ENCODE assay signal across 8 cellular contexts in genomic region chr17:55421179-55421934, GRCh38. TPM values are rescaled to one million over a fixed set of nuclear protein-coding genes. Genes with fewer than 3 reads are reported as not detected.
A peak's percentile ranks its signal among the peaks of the same experiment; 100 is the strongest.
DNase-seq lines count a peak whose midpoint lies in the region; ATAC-seq and TF ChIP-seq lines count a peak whose summit lies in the region.

TSS of gene MMD (minus strand) at chr17:55421835. CDS start at chr17:55421695, 140 bp downstream.

- peak within 1 kb of the TSS; percentile 92 for H3K4me3 ChIP-seq in NT2/D1 (ENCODE audit: insufficient read length, low read depth)
- H3K4me3 ChIP-seq in brain microvascular endothelial cell (ENCODE audit: low read depth, low read length) = peak within 1 kb of the TSS; percentile 90
- peak within 1 kb of the TSS; percentile 79 for H3K4me3 ChIP-seq in kidney epithelial cell (ENCODE audit: low read depth, low read length)

- peak; percentile 25 for ATAC-seq in HG02884 (IDR thresholded peaks at IDR 0.05; ENCODE audit: unreplicated experiment)

- H3K27ac ChIP-seq in brain microvascular endothelial cell = no peak within 1 kb of the TSS

- no peaks in the 10 kb centered on the region for H3K4me1 ChIP-seq in NT2/D1 (ENCODE audit: insufficient read depth, insufficient read length)

- H3K27me3 ChIP-seq in NT2/D1 (ENCODE audit: insufficient read depth, insufficient read length) (no peaks in the 10 kb centered on the region), brain microvascular endothelial cell (replicated peaks) (no peaks in the 10 kb centered on the region), kidney epithelial cell (ENCODE audit: control insufficient read depth, insufficient read depth, low read length) (no peaks in the 10 kb centered on the region)

- H3K36me3 ChIP-seq in NT2/D1 (ENCODE audit: insufficient read depth, insufficient read length, low read length) (peaks cover 8% of the 10 kb centered on the region), brain microvascular endothelial cell (replicated peaks) (no peaks in the 10 kb centered on the region), kidney epithelial cell (ENCODE audit: control insufficient read depth, insufficient read depth, low read length) (no peaks in the 10 kb centered on the region)

- peak within 1 kb of the TSS; percentile 91 for H3K9ac ChIP-seq in NT2/D1 (ENCODE audit: insufficient read length, low read depth)

- TF ChIP-seq CTCF in brain microvascular endothelial cell (IDR thresholded peaks at IDR 0.05; ENCODE audit: low read depth, low read length, missing control alignments) (no peak), kidney epithelial cell (IDR thresholded peaks at IDR 0.05; ENCODE audit: insufficient read depth, low read length, poor library complexity, severe bottlenecking) (no peak)

- peak; percentile 3 to 5 for DNase-seq in stimulated activated CD4-positive, alpha-beta T cell treated with anti-CD3 and anti-CD28 coated beads, Interleukin-12 subunit alpha, Interleukin-12 subunit beta, amount 100 ng/mL, for 24 hours (ENCODE audit: low read depth in 2 of 2)
- DNase-seq in stimulated activated CD4-positive, alpha-beta T cell treated with anti-CD3 and anti-CD28 coated beads, Interleukin-12 subunit alpha, Interleukin-12 subunit beta, amount 100 ng/mL, for 4 hours = no peak
- DNase-seq in NT2/D1 (ENCODE audit: low read depth, low spot score) = no peak
- no peak for DNase-seq in brain microvascular endothelial cell
- DNase-seq in kidney epithelial cell (ENCODE audit: low read depth) = no peak
- peak; percentile 5 to 13 for DNase-seq in stimulated activated CD4-positive, alpha-beta T cell treated with anti-CD3 and anti-CD28 coated beads, Interleukin-2, amount 100 ng/mL, for 48 hours
- no peak for DNase-seq in inferior parietal cortex (ENCODE audit: extremely low spot score)

- in situ Hi-C loops in brain microvascular endothelial cell (cut with HindIII; ENCODE audit: low pct_ligation_motif_present, low sequenced_read_pairs) = no loop called here

- no peaks in the 10 kb centered on the region for H3K9me3 ChIP-seq in NT2/D1 (ENCODE audit: insufficient read depth, low read length)

RNA-seq across cellular contexts. Expression of gene MMD, which starts in this region (rescaled TPM):
- total RNA-seq in kidney epithelial cell = 22.3 and 22.9 TPM in 2 replicates

Comparison
In these comparisons a context has a peak if more than half of its experiments do, and no peak if none do; other contexts are left out.
1. DNase-seq: peak in stimulated activated CD4-positive, alpha-beta T cell treated with anti-CD3 and anti-CD28 coated beads, Interleukin-12 subunit alpha, Interleukin-12 subunit beta, amount 100 ng/mL, for 24 hours (2 of 2) and stimulated activated CD4-positive, alpha-beta T cell treated with anti-CD3 and anti-CD28 coated beads, Interleukin-2, amount 100 ng/mL, for 48 hours (2 of 2); none in stimulated activated CD4-positive, alpha-beta T cell treated with anti-CD3 and anti-CD28 coated beads, Interleukin-12 subunit alpha, Interleukin-12 subunit beta, amount 100 ng/mL, for 4 hours (single experiment), NT2/D1 (single experiment), brain microvascular endothelial cell (single experiment), kidney epithelial cell (single experiment) and inferior parietal cortex (single experiment).
2. Peak in every context shown above with its lines, with median percentiles within 50 percentile points of each other: H3K4me3 ChIP-seq.